27 cellular contexts compared by ENCODE assay signal in genomic region chr14:102888748-102889147, GRCh38. TPM values are rescaled to one million over a fixed set of nuclear protein-coding genes. Genes with fewer than 3 reads are reported as not detected.
"Had no signal": no experiment of that assay in that cellular context is flagged by ENCODE, and none has a peak within 500 bp of the region (broad histone marks: within the 10 kb centered on the region; RNA-seq: fewer than 3 reads in every experiment).

No MANE protein-coding gene starts in this region.

- H3K4me3 ChIP-seq: left ventricle myocardium inferior, lung, neural progenitor cell, ovary, right atrium auricular region, right lobe of liver, smooth muscle cell, tibial nerve, upper lobe of left lung, vagina had no signal

- DNase-seq: hypothalamus; immature natural killer cell; left colon; left ventricle myocardium inferior; mesendoderm; naive B cell; natural killer cell; nephron progenitor cell; ovary; right lobe of liver; stimulated activated CD4-positive, alpha-beta T cell treated with anti-CD3 and anti-CD28 coated beads, Interleukin-1b, Interleukin-23, amount 100 ng/mL, for 48 hours; stimulated activated CD4-positive, alpha-beta T cell treated with anti-CD3 and anti-CD28 coated beads, Interleukin-2, amount 100 ng/mL, for 48 hours; stimulated activated CD4-positive, alpha-beta T cell treated with anti-CD3 and anti-CD28 coated beads, Interleukin-4, amount 100 ng/mL, for 4 hours; stimulated activated CD8-positive, alpha-beta memory T cell treated with anti-CD3 and anti-CD28 coated beads, Interleukin-4, amount 100 ng/mL, for 48 hours; stimulated activated naive CD4-positive, alpha-beta T cell treated with Interleukin-2 at 50 U/mL for 16 hours; stimulated activated naive CD8-positive, alpha-beta T cell treated with anti-CD3 and anti-CD28 coated beads, Interleukin-15, amount 100 ng/mL, for 72 hours; substantia nigra had no signal

- H3K27me3 ChIP-seq: neural progenitor cell, neutrophil, ovary, right atrium auricular region, right lobe of liver, tibial nerve, upper lobe of left lung, vagina had no signal

- H3K36me3 ChIP-seq: neural progenitor cell, ovary had no signal

- H3K9me3 ChIP-seq: left ventricle myocardium inferior, neutrophil, ovary, right atrium auricular region, right lobe of liver, tibial nerve, upper lobe of left lung, vagina had no signal

- H2AFZ ChIP-seq: neural progenitor cell had no signal

- H3K9ac ChIP-seq: neural progenitor cell had no signal

- H3K27ac ChIP-seq: left ventricle myocardium inferior, neural progenitor cell, neutrophil, ovary, right atrium auricular region, right lobe of liver, tibial nerve, upper lobe of left lung, vagina had no signal

- H3K4me2 ChIP-seq: neural progenitor cell, smooth muscle cell had no signal

- H3K4me1 ChIP-seq: neural progenitor cell, right atrium auricular region, upper lobe of left lung, vagina had no signal

- FAIRE-seq: islet of Langerhans, kidney had no signal

RNA-seq across cellular contexts. Expression of gene AMN, which starts 33.7 kb away (rescaled TPM):
- total RNA-seq: left ventricle myocardium inferior had no signal
